ENCODE assay signal across 8 cellular contexts in genomic region chr1:78145105-78145580, GRCh38.
DNase-seq lines count a peak whose midpoint lies in the region; ATAC-seq and TF ChIP-seq lines count a peak whose summit lies in the region.

No MANE protein-coding gene starts in this region.

- H3K4me3 Mint-ChIP-seq in GM23338 (no peak overlapping the region), brain (no peak overlapping the region)

- H3K27ac ChIP-seq in GM23338 (ENCODE audit: low read depth) (no peak overlapping the region), Peyer's patch (no peak overlapping the region)

- H3K4me1 Mint-ChIP-seq in GM23338 (no peaks in the 10 kb centered on the region), brain (no peaks in the 10 kb centered on the region)

- H3K36me3 Mint-ChIP-seq in GM23338 (ENCODE audit: low read depth) (no peaks in the 10 kb centered on the region), brain (no peaks in the 10 kb centered on the region)

- no peaks in the 10 kb centered on the region for H3K9me3 ChIP-seq in Peyer's patch

- H3F3A ChIP-seq in GM23338 (replicated peaks; ENCODE audit: low read depth): no peaks in the 10 kb centered on the region

- H3K27ac Mint-ChIP-seq in GM23338 (no peak overlapping the region), brain (no peak overlapping the region)

- TF ChIP-seq CTCF in GM23338 (conservative IDR thresholded peaks at IDR 0.05; ENCODE audit: low read depth in 2 of 2): peak; percentile 96
- TF ChIP-seq CTCF in Peyer's patch (IDR thresholded peaks at IDR 0.05): peak; percentile 57 to 88 (median 82)
- TF ChIP-seq CTCF in brain (conservative IDR thresholded peaks at IDR 0.05): peak; percentile 90 to 93

- H3K36me3 ChIP-seq in GM23338 (ENCODE audit: insufficient read depth) (no peaks in the 10 kb centered on the region), Peyer's patch (no peaks in the 10 kb centered on the region)

- H3K27me3 ChIP-seq in GM23338 (ENCODE audit: insufficient read depth): no peaks in the 10 kb centered on the region
- no peaks in the 10 kb centered on the region for H3K27me3 ChIP-seq in Peyer's patch

- TF ChIP-seq EP300 in Ishikawa (IDR thresholded peaks at IDR 0.05; ENCODE audit: borderline replicate concordance): no peak

- H3K4me2 ChIP-seq in GM23338: no peak overlapping the region

- H3K9me3 Mint-ChIP-seq in GM23338: no peaks in the 10 kb centered on the region
- peaks cover 5 to 9% (median 7%) of the 10 kb centered on the region in 5 experiments for H3K9me3 Mint-ChIP-seq in brain

- H3K4me1 ChIP-seq in GM23338 (ENCODE audit: insufficient read depth) (no peaks in the 10 kb centered on the region), Peyer's patch (peaks cover 0 to 13% (median 0%) of the 10 kb centered on the region in 4 donors)

- ATAC-seq in GM23338: peak; percentile 70

- H3K27me3 Mint-ChIP-seq in GM23338 (ENCODE audit: insufficient read depth, low read depth, poor library complexity) (peaks cover 8% of the 10 kb centered on the region), brain (peaks cover 7% of the 10 kb centered on the region)

- H4K20me1 ChIP-seq in GM23338 (replicated peaks; ENCODE audit: insufficient read depth): no peaks in the 10 kb centered on the region

- no peaks in the 10 kb centered on the region for H3K79me2 ChIP-seq in GM23338 (replicated peaks; ENCODE audit: insufficient read depth)

- H3K9me2 ChIP-seq in GM23338 (ENCODE audit: insufficient read depth): no peaks in the 10 kb centered on the region

- no peak overlapping the region for H2AFZ ChIP-seq in GM23338

- TF ChIP-seq RAD21 in Ishikawa (IDR thresholded peaks at IDR 0.05; ENCODE audit: low read depth): peak; percentile 94

- no peak for TF ChIP-seq POLR2A in Peyer's patch (IDR thresholded peaks at IDR 0.05)

- peak; percentile 15 for DNase-seq in activated naive CD4-positive, alpha-beta T cell treated with Interleukin-2 at 50 U/mL for 16 hours
- no peak for DNase-seq in activated naive CD4-positive, alpha-beta T cell (lab: John Stamatoyannopoulos, UW)
- DNase-seq in GM23338 (ENCODE audit: low spot score): peak; percentile 72
- peak in 2 of 3 donors; percentile 43 to 79 for DNase-seq in Peyer's patch
- peak; percentile 73 for DNase-seq in inferior parietal cortex (ENCODE audit: extremely low spot score)
- DNase-seq in stimulated activated CD4-positive, alpha-beta T cell treated with anti-CD3 and anti-CD28 coated beads, Interleukin-15, amount 100 ng/mL, for 24 hours: peak; percentile 50

- H3K4me3 ChIP-seq in GM23338: no peak overlapping the region
- H3K4me3 ChIP-seq in Peyer's patch: no peak overlapping the region

TF ChIP-seq in Ishikawa, 13 proteins besides CTCF, POLR2A, EP300 and RAD21:
- TF ChIP-seq NFIC (IDR thresholded peaks at IDR 0.05) (no peak), MAX (IDR thresholded peaks at IDR 0.05) (no peak), REST (IDR thresholded peaks at IDR 0.05; ENCODE audit: low read depth) (no peak), ZBTB7A (IDR thresholded peaks at IDR 0.05; ENCODE audit: low read depth) (no peak), TAF1 (IDR thresholded peaks at IDR 0.05; ENCODE audit: low read depth) (no peak), FOXM1 (IDR thresholded peaks at IDR 0.05; ENCODE audit: borderline replicate concordance, low read depth) (no peak), TCF12 (IDR thresholded peaks at IDR 0.05; ENCODE audit: low read depth) (no peak), CEBPB (IDR thresholded peaks at IDR 0.05) (no peak), EGR1 (IDR thresholded peaks at IDR 0.05) (no peak), YY1 (IDR thresholded peaks at IDR 0.05; ENCODE audit: low read depth) (no peak), CREB1 (IDR thresholded peaks at IDR 0.05; ENCODE audit: low read depth) (no peak), TEAD4 (IDR thresholded peaks at IDR 0.05) (no peak)
- TF ChIP-seq, protein P1, sequence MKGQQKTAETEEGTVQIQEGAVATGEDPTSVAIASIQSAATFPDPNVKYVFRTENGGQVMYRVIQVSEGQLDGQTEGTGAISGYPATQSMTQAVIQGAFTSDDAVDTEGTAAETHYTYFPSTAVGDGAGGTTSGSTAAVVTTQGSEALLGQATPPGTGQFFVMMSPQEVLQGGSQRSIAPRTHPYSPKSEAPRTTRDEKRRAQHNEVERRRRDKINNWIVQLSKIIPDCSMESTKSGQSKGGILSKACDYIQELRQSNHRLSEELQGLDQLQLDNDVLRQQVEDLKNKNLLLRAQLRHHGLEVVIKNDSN (IDR thresholded peaks at IDR 0.05): no peak

Comparison
In these comparisons a context has a peak if more than half of its experiments do, and no peak if none do; other contexts are left out.
1. DNase-seq: peak in activated naive CD4-positive, alpha-beta T cell treated with Interleukin-2 at 50 U/mL for 16 hours (single experiment), GM23338 (single experiment), Peyer's patch (2 of 3), inferior parietal cortex (single experiment) and stimulated activated CD4-positive, alpha-beta T cell treated with anti-CD3 and anti-CD28 coated beads, Interleukin-15, amount 100 ng/mL, for 24 hours (single experiment); none in activated naive CD4-positive, alpha-beta T cell (0 of 4).
2. Peak in every context shown above with its lines, with median percentiles within 50 percentile points of each other: CTCF ChIP-seq.